ENCODE assay signal across 7 cellular contexts in genomic region chr12:6938353-6939186, GRCh38. TPM values are rescaled to one million over a fixed set of nuclear protein-coding genes. Genes with fewer than 3 reads are reported as not detected.
DNase-seq lines count a peak whose midpoint lies in the region; ATAC-seq and TF ChIP-seq lines count a peak whose summit lies in the region.
"Had no signal": no experiment of that assay in that cellular context is flagged by ENCODE, and none has a peak within 500 bp of the region (broad histone marks: within the 10 kb centered on the region; RNA-seq: fewer than 3 reads in every experiment).

No MANE protein-coding gene starts in this region.

- H3K27me3 ChIP-seq in testis = no peaks in the 10 kb centered on the region

- POLR2A ChIA-PET in activated CD4-positive, alpha-beta T cell treated with anti-CD3 and anti-CD28 coated beads for 36 hours (lab: Charles Lee) = interaction anchor here (0.6 to 2.6 kb wide), 8 partner anchors 11 to 87 kb away, joined by 3 to 11 read pairs (median 3); partner anchors contain the start of genes CDCA3, SPSB2, TPI1 and USP5

- H3K4me1 Mint-ChIP-seq in activated CD4-positive, alpha-beta T cell treated with anti-CD3 and anti-CD28 coated beads for 36 hours = peaks cover 53% of the 10 kb centered on the region

- H3K4me3 Mint-ChIP-seq in activated CD4-positive, alpha-beta T cell treated with anti-CD3 and anti-CD28 coated beads for 36 hours = peak overlapping the region; percentile 83

- TF ChIP-seq POLR2A in testis (IDR thresholded peaks at IDR 0.05) = no peak

- peaks cover 36% of the 10 kb centered on the region for H3K36me3 Mint-ChIP-seq in activated CD4-positive, alpha-beta T cell treated with anti-CD3 and anti-CD28 coated beads for 36 hours (ENCODE audit: low read depth)

- H3K27ac ChIP-seq in testis = peak overlapping the region; percentile 88 to 94

- intact Hi-C loops in activated CD4-positive, alpha-beta T cell treated with anti-CD3 and anti-CD28 coated beads for 36 hours (cut with DNase I, micrococcal nuclease) = loop anchor here (1.0 to 5.0 kb wide), 9 partner anchors 14 to 249 kb away; partner anchors contain the start of genes USP5 (in 2 of the 2), CDCA3 (in 1 of the 2), EMG1 (in 1 of the 2) and ENO2 (in 1 of the 2)
- intact Hi-C loops in cardiac septum (cut with DNase I) (loop anchor here (5.0 kb wide), 1 partner anchor 34 kb away; the partner anchor contains the start of genes EMG1 and PHB2), testis (cut with DNase I; ENCODE audit: low total_unique reads) (no loop called here)

- WGBS in testis, 2 donors = 59 to 63% methylated on average over 9 to 32 of the region's 32 CpGs

- peak overlapping the region; percentile 70 to 79 for H3K4me3 ChIP-seq in testis

- no peaks in the 10 kb centered on the region for H3K9me3 ChIP-seq in testis

- H3K36me3 ChIP-seq in testis (ENCODE audit: low read depth, missing control alignments) = no peaks in the 10 kb centered on the region

- H3K9me3 Mint-ChIP-seq in activated CD4-positive, alpha-beta T cell treated with anti-CD3 and anti-CD28 coated beads for 36 hours (ENCODE audit: low read depth) = no peaks in the 10 kb centered on the region

- H3K27ac Mint-ChIP-seq in activated CD4-positive, alpha-beta T cell treated with anti-CD3 and anti-CD28 coated beads for 36 hours = peak overlapping the region; percentile 96

- ATAC-seq in activated CD4-positive, alpha-beta T cell treated with anti-CD3 and anti-CD28 coated beads for 36 hours = no peak
- ATAC-seq in HG03354 (IDR thresholded peaks at IDR 0.05; ENCODE audit: poor library complexity, severe bottlenecking, unreplicated experiment) = no peak

- no peak for DNase-seq in activated CD4-positive, alpha-beta T cell treated with anti-CD3 and anti-CD28 coated beads for 36 hours
- no peak for DNase-seq in activated CD4-positive, alpha-beta T cell treated with anti-CD3 and anti-CD28 coated beads, Interleukin-2, amount 50 U/mL, for 4 hours
- DNase-seq in cardiac septum (ENCODE audit: low spot score) (peak; percentile 76), testis (no peak), NCI-H446 treated with DMSO at 0.1 percent for 48 hours (lab: John Stamatoyannopoulos, UW) (no peak)

- CTCF ChIA-PET in activated CD4-positive, alpha-beta T cell treated with anti-CD3 and anti-CD28 coated beads for 36 hours (lab: Charles Lee) = interaction anchor here (1.0 to 5.1 kb wide), 10 partner anchors 12 to 215 kb away, joined by 3 to 59 read pairs (median 4); partner anchors contain the start of genes ATN1, CDCA3, COPS7A and ENO2

- no peak for TF ChIP-seq CTCF in testis (IDR thresholded peaks at IDR 0.05)

- H3K4me1 ChIP-seq in testis = peaks cover 35% of the 10 kb centered on the region

- H3K27me3 Mint-ChIP-seq in activated CD4-positive, alpha-beta T cell treated with anti-CD3 and anti-CD28 coated beads for 36 hours = no peaks in the 10 kb centered on the region

RNA-seq across cellular contexts. Expression of gene RNU7-1, which starts 5.0 kb away (rescaled TPM):
- not detected for total RNA-seq in activated CD4-positive, alpha-beta T cell treated with anti-CD3 and anti-CD28 coated beads for 36 hours
- total RNA-seq in cardiac septum = not detected
- not detected for total RNA-seq in testis
- not detected for polyA plus RNA-seq in testis (ENCODE audit: insufficient read depth, low read depth, low replicate concordance)
- total RNA-seq: SK-MEL-5 had no signal

RNA-seq across cellular contexts. Expression of gene C12orf57, which starts 5.3 kb away (rescaled TPM):
- 100 to 1,000 TPM; 189 to 208 TPM for total RNA-seq in activated CD4-positive, alpha-beta T cell treated with anti-CD3 and anti-CD28 coated beads for 36 hours
- 162 TPM for total RNA-seq in cardiac septum
- 100 to 1,000 TPM; 143 to 236 TPM for total RNA-seq in testis
- 141 TPM for polyA plus RNA-seq in testis (ENCODE audit: insufficient read depth, low read depth, low replicate concordance)

RNA-seq across cellular contexts. Expression of gene ATN1, which starts 10.8 kb away (rescaled TPM):
- 10 to 100 TPM; 32.2 to 32.4 TPM for total RNA-seq in activated CD4-positive, alpha-beta T cell treated with anti-CD3 and anti-CD28 coated beads for 36 hours
- total RNA-seq in cardiac septum (76.9 TPM), testis (10 to 100 TPM; 63.4 to 73.2 TPM)
- polyA plus RNA-seq in testis (ENCODE audit: insufficient read depth, low read depth, low replicate concordance) = 40.5 TPM

RNA-seq across cellular contexts. Expression of gene PTPN6, which starts 12.6 kb away (rescaled TPM):
- total RNA-seq in activated CD4-positive, alpha-beta T cell treated with anti-CD3 and anti-CD28 coated beads for 36 hours = 100 to 1,000 TPM; 335 to 483 TPM
- 7.0 TPM for total RNA-seq in cardiac septum
- total RNA-seq in testis = 1 to 10 TPM; 3.7 to 9.1 TPM
- polyA plus RNA-seq in testis (ENCODE audit: insufficient read depth, low read depth, low replicate concordance) = 19.1 TPM
- total RNA-seq: SK-MEL-5 had no signal

RNA-seq across cellular contexts. Expression of gene ENO2, which starts 24.2 kb away (rescaled TPM):
- total RNA-seq in activated CD4-positive, alpha-beta T cell treated with anti-CD3 and anti-CD28 coated beads for 36 hours = 100 to 1,000 TPM; 301 to 317 TPM
- total RNA-seq in cardiac septum (29.7 TPM), testis (1 to 10 TPM; 8.8 to 8.9 TPM)
- 14.3 TPM for polyA plus RNA-seq in testis (ENCODE audit: insufficient read depth, low read depth, low replicate concordance)
